Comparison of ENCODE assay signal across 1 cellular context in genomic region chr4:1347410-1347864, GRCh38.
TF ChIP-seq lines count a peak whose summit lies in the region.

No MANE protein-coding gene starts in this region.

TF ChIP-seq in SK-N-SH, 30 proteins besides CTCF, POLR2A, EP300 and RAD21 (continued from another document):
- TF ChIP-seq FOSL2 (IDR thresholded peaks at IDR 0.05; ENCODE audit: borderline replicate concordance, low read depth) (no peak), YY1 (IDR thresholded peaks at IDR 0.05; ENCODE audit: low read depth) (no peak), ELF1 (IDR thresholded peaks at IDR 0.05) (peak; percentile 52; the same call in 1 of the 2 replicates), TEAD4 (IDR thresholded peaks at IDR 0.05; ENCODE audit: borderline replicate concordance, insufficient read depth) (no peak), NRF1 (IDR thresholded peaks at IDR 0.05; ENCODE audit: low read depth, low read length) (no peak)
